In the genomic region with DNA sequence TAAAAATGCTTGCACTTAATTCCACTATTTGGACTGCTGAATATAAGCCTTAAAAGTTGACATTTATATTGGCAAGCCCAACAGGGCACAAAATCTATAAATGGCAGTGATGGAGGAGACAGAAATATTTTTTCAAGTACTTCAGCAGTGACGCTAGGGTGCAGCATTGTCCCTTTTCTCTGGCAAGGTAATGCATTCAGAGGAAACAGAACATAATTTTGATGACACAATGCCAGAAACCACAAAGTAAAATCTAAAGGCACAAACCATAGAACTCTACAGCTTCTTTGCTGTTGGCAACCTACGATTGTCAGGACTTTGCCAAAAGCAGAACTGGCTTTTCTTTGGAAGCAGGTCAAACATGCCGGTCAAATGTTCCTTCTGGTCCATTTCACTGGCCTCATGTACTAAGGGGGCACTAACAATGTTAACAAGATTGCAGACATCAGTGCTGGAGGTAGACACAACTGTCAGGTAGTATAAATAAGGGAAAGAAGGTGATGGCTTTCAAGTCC, we compare ENCODE assay signal across 8 cellular contexts. TPM values are rescaled to one million over a fixed set of nuclear protein-coding genes. Genes with fewer than 3 reads are reported as not detected.
DNase-seq lines count a peak whose midpoint lies in the region; ATAC-seq and TF ChIP-seq lines count a peak whose summit lies in the region.

No MANE protein-coding gene starts in this region.

- WGBS in esophagus muscularis mucosa = 7% methylated on average over 3 of the region's 3 CpGs

- DNase-seq in Caki2 (ENCODE audit: low read depth) = peak; percentile 64
- peak; percentile 21 for DNase-seq in HuH-7 (ENCODE audit: low spot score)
- peak; percentile 70 to 75 for DNase-seq in PC-9
- DNase-seq in activated T-cell treated with anti-CD3 and anti-CD28 coated beads, Interleukin-2, amount 50 U/mL, for 1 hour = peak; percentile 63
- DNase-seq in esophagus muscularis mucosa (ENCODE audit: extremely low spot score) = no peak
- peak; percentile 51 for DNase-seq in nephron progenitor cell

- H3K9me3 ChIP-seq in PC-9 (ENCODE audit: insufficient read depth, low read depth) = no peaks in the 10 kb centered on the region
- no peaks in the 10 kb centered on the region for H3K9me3 ChIP-seq in esophagus muscularis mucosa
- no peaks in the 10 kb centered on the region for H3K9me3 ChIP-seq in stomach smooth muscle (ENCODE audit: control insufficient read depth in 2 of 2, low read length in 2 of 2)

- TF ChIP-seq CTCF in PC-9 (conservative IDR thresholded peaks at IDR 0.05) (peak; percentile 84), esophagus muscularis mucosa (IDR thresholded peaks at IDR 0.05) (peak; percentile 75 to 81 (median 80)), nephron progenitor cell (IDR thresholded peaks at IDR 0.05) (peak; percentile 61)

- peaks cover 6% of the 10 kb centered on the region; the same call in 1 of the 2 replicates for H3K79me2 ChIP-seq in PC-9 (ENCODE audit: low read depth)

- H3K27me3 ChIP-seq in PC-9 (ENCODE audit: insufficient read depth, low read depth) = no peaks in the 10 kb centered on the region
- H3K27me3 ChIP-seq in esophagus muscularis mucosa = no peaks in the 10 kb centered on the region
- H3K27me3 ChIP-seq in stomach smooth muscle (ENCODE audit: control insufficient read depth in 1 of 2, insufficient read depth in 2 of 2, low read length in 2 of 2) = no peaks in the 10 kb centered on the region

- H2AFZ ChIP-seq in PC-9 = no peak overlapping the region

- H3K4me1 ChIP-seq in PC-9 (replicated peaks; ENCODE audit: insufficient read depth) (peaks cover 23% of the 10 kb centered on the region), esophagus muscularis mucosa (peaks cover 13 to 27% (median 24%) of the 10 kb centered on the region in 4 donors), stomach smooth muscle (ENCODE audit: control insufficient read depth, insufficient read depth, low read length) (peaks cover 6% of the 10 kb centered on the region)

- H3K9ac ChIP-seq in stomach smooth muscle (ENCODE audit: low read length in 2 of 2) = no peak overlapping the region

- H3K27ac Mint-ChIP-seq in nephron progenitor cell = no peak overlapping the region

- H3K4me1 Mint-ChIP-seq in nephron progenitor cell = peaks cover 10% of the 10 kb centered on the region

- TF ChIP-seq POLR2A in esophagus muscularis mucosa (IDR thresholded peaks at IDR 0.05; ENCODE audit: low read depth) = no peak

- intact Hi-C loops in PC-9 (cut with micrococcal nuclease; ENCODE audit: unreplicated experiment) (loop anchor here (1.0 to 5.0 kb wide), 8 partner anchors 70 to 607 kb away; no protein-coding TSS in a partner anchor), esophagus muscularis mucosa (cut with DNase I) (loop anchor here (2.0 to 5.0 kb wide), 2 partner anchors 366 to 434 kb away; no protein-coding TSS in a partner anchor)

- no peak for TF ChIP-seq EP300 in esophagus muscularis mucosa (IDR thresholded peaks at IDR 0.05)

- no peaks in the 10 kb centered on the region for H3K27me3 Mint-ChIP-seq in nephron progenitor cell (ENCODE audit: low read depth, poor library complexity)

- H4K20me1 ChIP-seq in PC-9 (ENCODE audit: insufficient read depth) = no peaks in the 10 kb centered on the region

- in situ Hi-C loops in Caki2 (cut with HindIII; ENCODE audit: low pct_unique_long_range_greater_than_20kb, low sequenced_read_pairs) = no loop called here

- ATAC-seq in GM21381 (IDR thresholded peaks at IDR 0.05; ENCODE audit: unreplicated experiment) = peak; percentile 64

- H3K9me2 ChIP-seq in PC-9 (ENCODE audit: insufficient read depth) = no peaks in the 10 kb centered on the region

- peaks cover 4% of the 10 kb centered on the region for H3F3A ChIP-seq in PC-9 (ENCODE audit: insufficient read depth, low read depth)

- BruUV-seq in PC-9 (replicated peaks; lab: Mats Ljungman, UMichigan) = no TSS peak

- H3K4me3 Mint-ChIP-seq in nephron progenitor cell = no peak overlapping the region

- H3K4me3 ChIP-seq in PC-9 (no peak overlapping the region), esophagus muscularis mucosa (no peak overlapping the region), stomach smooth muscle (ENCODE audit: low read length in 2 of 2) (no peak overlapping the region)

- peaks cover 8% of the 10 kb centered on the region for H3K9me3 Mint-ChIP-seq in nephron progenitor cell

- peak overlapping the region; percentile 34; the same call in 1 of the 2 replicates for H3K27ac ChIP-seq in PC-9
- H3K27ac ChIP-seq in esophagus muscularis mucosa (replicated peaks in 1 of 4) = peak overlapping the region; percentile 46 to 69 (median 57)
- peak overlapping the region; percentile 7 for H3K27ac ChIP-seq in stomach smooth muscle (ENCODE audit: low read length)

- H3K36me3 ChIP-seq in PC-9 (ENCODE audit: low read depth) (peaks cover 25% of the 10 kb centered on the region), esophagus muscularis mucosa (peaks cover 13 to 20% (median 18%) of the 10 kb centered on the region in 4 donors), stomach smooth muscle (ENCODE audit: control insufficient read depth in 2 of 2, insufficient read depth in 2 of 2, low read length in 2 of 2) (peaks cover 0 to 4% of the 10 kb centered on the region in 2 donors)

- CTCF ChIA-PET in PC-9 (lab: Charles Lee) = interaction anchor here (0.6 to 1.2 kb wide), 3 partner anchors 14 to 648 kb away, joined by 4 to 8 read pairs (median 7); a partner anchor contains a TSS

- no peak overlapping the region for H3K4me2 ChIP-seq in PC-9

- POLR2A ChIA-PET in PC-9 (lab: Charles Lee; ENCODE audit: unreplicated experiment) = no interaction called here

- peaks cover 16% of the 10 kb centered on the region for H3K36me3 Mint-ChIP-seq in nephron progenitor cell (ENCODE audit: low read depth)

RNA-seq across cellular contexts. Expression of a gene that starts 30.9 kb away (rescaled TPM):
- total RNA-seq in Caki2 (2014; rRNA removed; shearing (Covaris generic); ENCODE audit: low replicate concordance) = 6.6 and 10.4 TPM in 2 replicates
- 33.7 TPM in 2 replicates for total RNA-seq in PC-9 (2021)
- 10 to 100 TPM; 15.7 to 22.0 (median 19.2) TPM for total RNA-seq in esophagus muscularis mucosa

Comparison
In these comparisons a context has a peak if more than half of its experiments do, and no peak if none do; other contexts are left out.
1. H3K27ac ChIP-seq: peak in every context shown above with its lines; median percentile 57 in esophagus muscularis mucosa; 34 in PC-9; 7 in stomach smooth muscle.